11 cellular contexts compared by ENCODE assay signal in the genomic region with DNA sequence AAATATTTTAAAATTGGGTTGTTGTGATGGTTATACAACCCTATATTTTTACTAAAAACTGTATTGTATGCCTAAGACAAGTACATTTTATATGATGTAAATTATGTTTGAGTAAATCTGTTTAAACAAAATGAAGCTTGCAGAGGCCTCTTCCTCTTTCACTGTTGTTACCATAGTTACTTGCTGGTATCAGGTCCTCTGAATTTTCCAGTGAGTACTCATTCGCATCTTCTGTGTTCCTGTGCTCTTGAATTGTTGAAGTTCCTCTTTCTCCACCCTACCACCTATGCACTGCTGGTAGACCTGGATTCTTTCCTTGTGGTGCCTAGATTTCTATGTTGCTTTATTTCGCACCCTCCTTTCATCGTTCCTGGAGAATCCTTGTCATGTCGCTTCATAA.
DNase-seq lines count a peak whose midpoint lies in the region; ATAC-seq, FAIRE-seq and TF ChIP-seq lines count a peak whose summit lies in the region.
"Had no signal": no experiment of that assay in that cellular context is flagged by ENCODE, and none has a peak within 500 bp of the region (broad histone marks: within the 10 kb centered on the region; RNA-seq: fewer than 3 reads in every experiment).

No MANE protein-coding gene starts in this region.

- H3K36me3 ChIP-seq in pancreas: no peaks in the 10 kb centered on the region

- 91 to 95% methylated on average over 4 of the region's 4 CpGs for WGBS in pancreas, 2 donors

- no peaks in the 10 kb centered on the region for H3K36me3 Mint-ChIP-seq in activated T-cell treated with anti-CD3 and anti-CD28 coated beads, Interleukin-2, amount 50 U/mL, for 72 hours (ENCODE audit: insufficient read depth in 2 of 2)

- DNase-seq in GM12865 (ENCODE audit: low read depth): peak; percentile 35
- peak; percentile 13 to 20 for DNase-seq in Kasumi-1 (lab: John Stamatoyannopoulos, UW)
- DNase-seq in pancreas: no peak
- DNase-seq in omental fat pad (ENCODE audit: low spot score): no peak
- DNase-seq in UCSD-AML1 (lab: John Stamatoyannopoulos, UW; ENCODE audit: unreplicated experiment): no peak
- no peak for DNase-seq in activated T-cell treated with anti-CD3 and anti-CD28 coated beads, Interleukin-2, amount 50 U/mL, for 72 hours
- DNase-seq: activated CD4-positive, alpha-beta T cell treated with anti-CD3 and anti-CD28 coated beads for 1 hour; NCI-H1105 treated with DMSO at 0.1 percent for 48 hours had no signal

- no peak for FAIRE-seq in pancreas (lab: Jason Lieb, UNC)
- FAIRE-seq: RCC 7860 had no signal

- H3K4me1 ChIP-seq in pancreas: no peaks in the 10 kb centered on the region

- H3K27ac Mint-ChIP-seq in activated T-cell treated with anti-CD3 and anti-CD28 coated beads, Interleukin-2, amount 50 U/mL, for 72 hours: no peak overlapping the region

- intact Hi-C loops in pancreas (cut with DNase I): no loop called here

- H3K27ac ChIP-seq in pancreas: no peak overlapping the region

- H3K9me3 ChIP-seq in pancreas: no peaks in the 10 kb centered on the region

- no peaks in the 10 kb centered on the region for H3K27me3 ChIP-seq in pancreas

- peaks cover 15% of the 10 kb centered on the region for H3K4me1 Mint-ChIP-seq in activated T-cell treated with anti-CD3 and anti-CD28 coated beads, Interleukin-2, amount 50 U/mL, for 72 hours (ENCODE audit: low read depth)

- ATAC-seq in GM19395 (IDR thresholded peaks at IDR 0.05; ENCODE audit: unreplicated experiment): peak; percentile 72
- ATAC-seq in HG02852 (IDR thresholded peaks at IDR 0.05; ENCODE audit: unreplicated experiment): peak; percentile 73
- ATAC-seq in pancreas: no peak
- no peak for ATAC-seq in omental fat pad (ENCODE audit: low FRiP score)
- ATAC-seq in activated T-cell treated with anti-CD3 and anti-CD28 coated beads, Interleukin-2, amount 50 U/mL, for 72 hours (replicated peaks in 1 of 2): no peak

- TF ChIP-seq CTCF in GM12865 (IDR thresholded peaks at IDR 0.05; ENCODE audit: insufficient read depth, low read depth, low read length, missing control alignments) (no peak), pancreas (IDR thresholded peaks at IDR 0.05) (no peak), omental fat pad (IDR thresholded peaks at IDR 0.05) (no peak)

- H3K4me3 Mint-ChIP-seq in activated T-cell treated with anti-CD3 and anti-CD28 coated beads, Interleukin-2, amount 50 U/mL, for 72 hours: no peak overlapping the region

- H3K9me3 Mint-ChIP-seq in activated T-cell treated with anti-CD3 and anti-CD28 coated beads, Interleukin-2, amount 50 U/mL, for 72 hours: peaks cover 2 to 3% of the 10 kb centered on the region in 2 donors

- no peaks in the 10 kb centered on the region for H3K27me3 Mint-ChIP-seq in activated T-cell treated with anti-CD3 and anti-CD28 coated beads, Interleukin-2, amount 50 U/mL, for 72 hours (ENCODE audit: low read depth)

- H3K4me3 ChIP-seq in GM12865 (ENCODE audit: low read depth, low read length): no peak overlapping the region
- H3K4me3 ChIP-seq in pancreas: no peak overlapping the region

Comparison
In these comparisons a context has a peak if more than half of its experiments do, and no peak if none do; other contexts are left out.
1. DNase-seq: peak in GM12865 (single experiment) and Kasumi-1 (2 of 2); none in pancreas (0 of 6), omental fat pad (single experiment), UCSD-AML1 (single experiment) and activated T-cell treated with anti-CD3 and anti-CD28 coated beads, Interleukin-2, amount 50 U/mL, for 72 hours (0 of 2).
2. ATAC-seq: peak in GM19395 (single experiment) and HG02852 (single experiment); none in pancreas (0 of 4), omental fat pad (single experiment) and activated T-cell treated with anti-CD3 and anti-CD28 coated beads, Interleukin-2, amount 50 U/mL, for 72 hours (0 of 2).